In genomic region chr4:103773691-103774231, GRCh38 we compare ENCODE assay signal across 36 cellular contexts. TPM values are rescaled to one million over a fixed set of nuclear protein-coding genes. Genes with fewer than 3 reads are reported as not detected.
"Had no signal": no experiment of that assay in that cellular context is flagged by ENCODE, and none has a peak within 500 bp of the region (broad histone marks: within the 10 kb centered on the region; RNA-seq: fewer than 3 reads in every experiment).

No MANE protein-coding gene starts in this region.

- H3K27me3 Mint-ChIP-seq: activated CD4-positive, alpha-beta memory T cell treated with anti-CD3 and anti-CD28 coated beads for 36 hours; activated CD4-positive, alpha-beta T cell treated with anti-CD3 and anti-CD28 coated beads, Interleukin-2, amount 10 ng/mL, durations not matched to agents 24 days and 14 days; activated naive CD8-positive, alpha-beta T cell treated with anti-CD3 and anti-CD28 coated beads for 36 hours; natural killer cell treated with Interleukin-12 subunit alpha and Interleukin-12 subunit beta and Interleukin-15 and Interleukin-18, amount 100 ng/mL, for 72 hours; progenitor cell of endocrine pancreas; stimulated activated naive B cell treated with anti-CD40 and anti-IgM and Interleukin-4, amounts not matched to agents 10 μg/mL and 1 μg/mL and 100 μg/mL, for 72 hours had no signal

- DNase-seq: activated CD4-positive, alpha-beta memory T cell treated with anti-CD3 and anti-CD28 coated beads for 36 hours; activated CD4-positive, alpha-beta T cell treated with anti-CD3 and anti-CD28 coated beads, Interleukin-2, amount 10 ng/mL, durations not matched to agents 24 days and 14 days; activated CD8-positive, alpha-beta memory T cell treated with anti-CD3 and anti-CD28 coated beads, Interleukin-2, amount 50 U/mL, for 4 hours; activated effector memory CD4-positive, alpha-beta T cell treated with anti-CD3 and anti-CD28 coated beads, Interleukin-2, amount 50 U/mL, for 16 hours; activated naive CD4-positive, alpha-beta T cell treated with anti-CD3 and anti-CD28 coated beads for 36 hours; activated naive CD8-positive, alpha-beta T cell treated with anti-CD3 and anti-CD28 coated beads for 36 hours; activated T-cell treated with anti-CD3 and anti-CD28 coated beads, Interleukin-2, amount 50 U/mL, for 1 hour; adrenal gland; aorta; body of pancreas; dorsolateral prefrontal cortex; effector memory CD4-positive, alpha-beta T cell; heart left ventricle; hypothalamus; left ventricle myocardium inferior; mucosa of descending colon; sigmoid colon; small intestine; stimulated activated CD4-positive, alpha-beta T cell treated with anti-CD3 and anti-CD28 coated beads, Interleukin-1b, Interleukin-23, amount 100 ng/mL, for 48 hours; stimulated activated naive B cell treated with anti-CD40 and anti-IgM and Interleukin-4, amounts not matched to agents 10 μg/mL and 1 μg/mL and 100 μg/mL, for 72 hours; stomach; thyroid gland had no signal

- H3K4me3 Mint-ChIP-seq: activated CD4-positive, alpha-beta memory T cell treated with anti-CD3 and anti-CD28 coated beads for 36 hours; activated CD4-positive, alpha-beta T cell treated with anti-CD3 and anti-CD28 coated beads, Interleukin-2, amount 10 ng/mL, durations not matched to agents 24 days and 14 days; activated naive CD4-positive, alpha-beta T cell treated with anti-CD3 and anti-CD28 coated beads for 36 hours; activated naive CD8-positive, alpha-beta T cell treated with anti-CD3 and anti-CD28 coated beads for 36 hours; activated T-helper 1 cell treated with anti-CD3 and anti-CD28 coated beads, Interleukin-12 subunit alpha, Interleukin-12 subunit beta, Interleukin-2, Interleukin-4 antibody, amounts not matched to agents 30 ng/mL and 10 ng/mL and 1 ng/mL, durations not matched to agents 14 hours and 24 hours and 36 hours; natural killer cell treated with Interleukin-12 subunit alpha and Interleukin-12 subunit beta and Interleukin-15 and Interleukin-18, amount 100 ng/mL, for 72 hours; stimulated activated naive B cell treated with anti-CD40 and anti-IgM and Interleukin-4, amounts not matched to agents 10 μg/mL and 1 μg/mL and 100 μg/mL, for 72 hours had no signal

- H3K27ac Mint-ChIP-seq: activated CD4-positive, alpha-beta memory T cell treated with anti-CD3 and anti-CD28 coated beads for 36 hours; activated CD4-positive, alpha-beta T cell treated with anti-CD3 and anti-CD28 coated beads, Interleukin-2, amount 10 ng/mL, durations not matched to agents 24 days and 14 days; activated naive CD4-positive, alpha-beta T cell treated with anti-CD3 and anti-CD28 coated beads for 36 hours; activated naive CD8-positive, alpha-beta T cell treated with anti-CD3 and anti-CD28 coated beads for 36 hours; activated T-helper 1 cell treated with anti-CD3 and anti-CD28 coated beads, Interleukin-12 subunit alpha, Interleukin-12 subunit beta, Interleukin-2, Interleukin-4 antibody, amounts not matched to agents 30 ng/mL and 10 ng/mL and 1 ng/mL, durations not matched to agents 14 hours and 24 hours and 36 hours; natural killer cell treated with Interleukin-12 subunit alpha and Interleukin-12 subunit beta and Interleukin-15 and Interleukin-18, amount 100 ng/mL, for 72 hours; progenitor cell of endocrine pancreas; stimulated activated naive B cell treated with anti-CD40 and anti-IgM and Interleukin-4, amounts not matched to agents 10 μg/mL and 1 μg/mL and 100 μg/mL, for 72 hours had no signal

- H3K27me3 ChIP-seq: adrenal gland, body of pancreas, cardiac muscle cell, dorsolateral prefrontal cortex, heart left ventricle, neutrophil, sigmoid colon, stomach, thyroid gland had no signal

- H3K9me3 ChIP-seq: adrenal gland, body of pancreas, left ventricle myocardium inferior, mucosa of descending colon, neutrophil, sigmoid colon, stomach, thyroid gland had no signal

- H3K4me3 ChIP-seq: adrenal gland, body of pancreas, cardiac muscle cell, coronary artery, dorsolateral prefrontal cortex, heart left ventricle, left ventricle myocardium inferior, lung, mucosa of descending colon, sigmoid colon, stomach, thyroid gland had no signal

- H3K9me3 Mint-ChIP-seq: activated CD4-positive, alpha-beta T cell treated with anti-CD3 and anti-CD28 coated beads, Interleukin-2, amount 10 ng/mL, durations not matched to agents 24 days and 14 days; activated naive CD4-positive, alpha-beta T cell treated with anti-CD3 and anti-CD28 coated beads for 36 hours; activated naive CD8-positive, alpha-beta T cell treated with anti-CD3 and anti-CD28 coated beads for 36 hours; activated T-helper 1 cell treated with anti-CD3 and anti-CD28 coated beads, Interleukin-12 subunit alpha, Interleukin-12 subunit beta, Interleukin-2, Interleukin-4 antibody, amounts not matched to agents 30 ng/mL and 10 ng/mL and 1 ng/mL, durations not matched to agents 14 hours and 24 hours and 36 hours had no signal

- H3K4me1 Mint-ChIP-seq: activated CD4-positive, alpha-beta T cell treated with anti-CD3 and anti-CD28 coated beads, Interleukin-2, amount 10 ng/mL, durations not matched to agents 24 days and 14 days; activated naive CD8-positive, alpha-beta T cell treated with anti-CD3 and anti-CD28 coated beads for 36 hours; stimulated activated naive B cell treated with anti-CD40 and anti-IgM and Interleukin-4, amounts not matched to agents 10 μg/mL and 1 μg/mL and 100 μg/mL, for 72 hours had no signal

- H3K36me3 Mint-ChIP-seq: activated CD4-positive, alpha-beta memory T cell treated with anti-CD3 and anti-CD28 coated beads for 36 hours; activated naive CD8-positive, alpha-beta T cell treated with anti-CD3 and anti-CD28 coated beads for 36 hours; natural killer cell treated with Interleukin-12 subunit alpha and Interleukin-12 subunit beta and Interleukin-15 and Interleukin-18, amount 100 ng/mL, for 72 hours; stimulated activated naive B cell treated with anti-CD40 and anti-IgM and Interleukin-4, amounts not matched to agents 10 μg/mL and 1 μg/mL and 100 μg/mL, for 72 hours had no signal

- H3K27ac ChIP-seq: adrenal gland, body of pancreas, cardiac muscle cell, coronary artery, dorsolateral prefrontal cortex, heart left ventricle, left ventricle myocardium inferior, neutrophil, sigmoid colon, stomach, thyroid gland, VCaP had no signal

- H3K36me3 ChIP-seq: adrenal gland, cardiac muscle cell, heart left ventricle, left ventricle myocardium inferior, neutrophil, sigmoid colon, stomach, thyroid gland had no signal

- H3K4me1 ChIP-seq: adrenal gland, body of pancreas, heart left ventricle, left ventricle myocardium inferior, sigmoid colon, stomach, thyroid gland had no signal

- ATAC-seq: activated CD4-positive, CD25-positive, alpha-beta regulatory T cell treated with anti-CD3 and anti-CD28 coated beads, Interleukin-2, amount 50 U/mL, for 24 hours; body of pancreas; heart left ventricle; mucosa of descending colon; natural killer cell treated with Interleukin-12 subunit alpha and Interleukin-12 subunit beta and Interleukin-15 and Interleukin-18, amount 100 ng/mL, for 72 hours; stimulated activated naive B cell treated with anti-CD40 and anti-IgM and Interleukin-4, amounts not matched to agents 10 μg/mL and 1 μg/mL and 100 μg/mL, for 72 hours had no signal

RNA-seq across cellular contexts. Expression of gene TACR3, which starts 54.0 kb away (rescaled TPM):
- total RNA-seq: activated CD4-positive, alpha-beta memory T cell treated with anti-CD3 and anti-CD28 coated beads for 36 hours; activated CD4-positive, alpha-beta T cell treated with anti-CD3 and anti-CD28 coated beads, Interleukin-2, amount 10 ng/mL, durations not matched to agents 24 days and 14 days; activated CD8-positive, alpha-beta memory T cell treated with anti-CD3 and anti-CD28 coated beads for 36 hours; activated naive CD4-positive, alpha-beta T cell treated with anti-CD3 and anti-CD28 coated beads for 36 hours; activated naive CD8-positive, alpha-beta T cell treated with anti-CD3 and anti-CD28 coated beads for 36 hours; activated T-helper 1 cell treated with anti-CD3 and anti-CD28 coated beads, Interleukin-12 subunit alpha, Interleukin-12 subunit beta, Interleukin-2, Interleukin-4 antibody, amounts not matched to agents 30 ng/mL and 10 ng/mL and 1 ng/mL, durations not matched to agents 14 hours and 24 hours and 36 hours; aorta; body of pancreas; cardiac muscle cell; fibroblast of villous mesenchyme; heart left ventricle; left ventricle myocardium inferior; mesenteric fat pad; mucosa of descending colon; natural killer cell treated with Interleukin-12 subunit alpha and Interleukin-12 subunit beta and Interleukin-15 and Interleukin-18, amount 100 ng/mL, for 72 hours; osteocyte; sigmoid colon; T-helper 1 cell treated with Interleukin-12 subunit alpha and Interleukin-12 subunit beta and Interleukin-4 antibody, amounts not matched to agents 30 ng/mL and 1 ng/mL, for 36 hours had no signal
